ENCODE assay signal across 8 cellular contexts in genomic region chr19:47255947-47256687, GRCh38. TPM values are rescaled to one million over a fixed set of nuclear protein-coding genes. Genes with fewer than 3 reads are reported as not detected.
DNase-seq lines count a peak whose midpoint lies in the region; ATAC-seq and TF ChIP-seq lines count a peak whose summit lies in the region.

Gene CCDC9, plus strand, starts transcription at chr19:47256525. Its CDS starts 1,876 bp downstream, at chr19:47258401.

- no peak for TF ChIP-seq CTCF in AG09309 (IDR thresholded peaks at IDR 0.05; ENCODE audit: control insufficient read depth, insufficient read depth, low read depth, low read length, missing control alignments)
- TF ChIP-seq CTCF in WTC11 (IDR thresholded peaks at IDR 0.05) = no peak
- no peak for TF ChIP-seq CTCF in choroid plexus epithelial cell (conservative IDR thresholded peaks at IDR 0.05; ENCODE audit: low read depth, low read length)

- H3K9me3 Mint-ChIP-seq in WTC11 = no peaks in the 10 kb centered on the region

- peaks cover 12% of the 10 kb centered on the region for H3K4me1 Mint-ChIP-seq in WTC11

- H3K36me3 Mint-ChIP-seq in WTC11 = peaks cover 27% of the 10 kb centered on the region

- H3K27ac Mint-ChIP-seq in WTC11 = peak within 1 kb of the TSS; percentile 97

- CTCF ChIA-PET in WTC11 (lab: Charles Lee) = interaction anchor here (0.7 to 2.8 kb wide), 21 partner anchors 9 to 656 kb away, joined by 3 to 69 read pairs (median 6); partner anchors contain the start of genes DHX34, INAFM1, SAE1 and ZC3H4

- POLR2A ChIA-PET in WTC11 (lab: Charles Lee) = interaction anchor here (1.0 to 3.1 kb wide), 13 partner anchors 8 to 143 kb away, joined by 3 to 46 read pairs (median 8); partner anchors contain the start of genes DHX34, INAFM1 and ZC3H4

- peaks cover 25% of the 10 kb centered on the region for H3K27me3 Mint-ChIP-seq in WTC11 (ENCODE audit: low read depth)

- H3K4me3 ChIP-seq in AG09309 (ENCODE audit: control insufficient read depth, low read depth, low read length) (peak within 1 kb of the TSS; percentile 63), choroid plexus epithelial cell (ENCODE audit: low read depth, low read length) (peak within 1 kb of the TSS; percentile 73)

- DNase-seq in AG09309 (ENCODE audit: low read depth) = peak; percentile 84
- DNase-seq in NCI-H2227 (lab: John Stamatoyannopoulos, UW; ENCODE audit: unreplicated experiment) = peak; percentile 96
- DNase-seq in WTC11 (ENCODE audit: low spot score) = peak; percentile 98
- DNase-seq in choroid plexus epithelial cell (ENCODE audit: low read depth) = peak; percentile 97
- DNase-seq in left kidney (ENCODE audit: low read depth, low spot score) = peak; percentile 99
- peak; percentile 90 to 91 for DNase-seq in stimulated activated CD4-positive, alpha-beta T cell treated with anti-CD3 and anti-CD28 coated beads, Interleukin-2, amount 100 ng/mL, for 48 hours

- peak within 1 kb of the TSS; percentile 87 for H3K4me3 Mint-ChIP-seq in WTC11

- peak; percentile 54 for ATAC-seq in GM18909 (IDR thresholded peaks at IDR 0.05; ENCODE audit: poor library complexity, unreplicated experiment)
- peak; percentile 43 for ATAC-seq in HG03159 (IDR thresholded peaks at IDR 0.05; ENCODE audit: unreplicated experiment)
- peak; percentile 17 for ATAC-seq in WTC11

TF ChIP-seq in WTC11, 78 proteins besides CTCF, POLR2A, EP300 and RAD21 (continues in another document):
- TF ChIP-seq HMGXB4 (CRISPR knock-in tag; IDR thresholded peaks at IDR 0.05) (no peak), ARID4B (CRISPR knock-in tag; IDR thresholded peaks at IDR 0.05; ENCODE audit: borderline replicate concordance) (peak; percentile 68; the same call in 1 of the 2 replicates), TP53 (CRISPR knock-in tag; IDR thresholded peaks at IDR 0.05) (no peak), TCF7 (CRISPR knock-in tag; IDR thresholded peaks at IDR 0.05; ENCODE audit: low read depth) (no peak), JUN (CRISPR knock-in tag; IDR thresholded peaks at IDR 0.05) (no peak), ESRRA (CRISPR knock-in tag; IDR thresholded peaks at IDR 0.05; ENCODE audit: borderline replicate concordance) (no peak), GRHL2 (CRISPR knock-in tag; IDR thresholded peaks at IDR 0.05; ENCODE audit: insufficient replicate concordance, severe bottlenecking) (no peak), ZNF232 (CRISPR knock-in tag; IDR thresholded peaks at IDR 0.05) (no peak), TEAD1 (CRISPR knock-in tag; IDR thresholded peaks at IDR 0.05) (0 out of 2 replicates have a peak, but pooled peaks have one; percentile 72), ZNF416 (CRISPR knock-in tag; IDR thresholded peaks at IDR 0.05) (no peak), GABPB1 (CRISPR knock-in tag; IDR thresholded peaks at IDR 0.05) (peak; percentile 59), CREB1 (CRISPR knock-in tag; IDR thresholded peaks at IDR 0.05) (no peak), ATF1 (CRISPR knock-in tag; IDR thresholded peaks at IDR 0.05) (no peak), ZNF138 (CRISPR knock-in tag; conservative IDR thresholded peaks at IDR 0.05) (no peak), ZNF281 (CRISPR knock-in tag; IDR thresholded peaks at IDR 0.05) (no peak), AR (CRISPR knock-in tag; IDR thresholded peaks at IDR 0.05) (no peak), ZNF671 (CRISPR knock-in tag; IDR thresholded peaks at IDR 0.05) (no peak), FOXK1 (CRISPR knock-in tag; IDR thresholded peaks at IDR 0.05) (peak; percentile 95), NR1H2 (CRISPR knock-in tag; IDR thresholded peaks at IDR 0.05) (no peak), FOXP1 (CRISPR knock-in tag; IDR thresholded peaks at IDR 0.05; ENCODE audit: borderline replicate concordance) (peak; percentile 44; the same call in 1 of the 2 replicates), NR3C1 (CRISPR knock-in tag; conservative IDR thresholded peaks at IDR 0.05; ENCODE audit: low read depth) (no peak)

RNA-seq across cellular contexts. Expression of gene CCDC9, which starts in this region (rescaled TPM):
- total RNA-seq in WTC11 (2021) = 30.4 to 37.7 TPM (median 33.0 TPM) in 3 replicates

Comparison
In these comparisons a context has a peak if more than half of its experiments do, and no peak if none do; other contexts are left out.
1. Peak in every context shown above with its lines: DNase-seq, ATAC-seq and H3K4me3 ChIP-seq.